ENCODE assay signal across 8 cellular contexts in genomic region chr20:31514154-31515071, GRCh38. TPM values are rescaled to one million over a fixed set of nuclear protein-coding genes. Genes with fewer than 3 reads are reported as not detected.
DNase-seq lines count a peak whose midpoint lies in the region; ATAC-seq and TF ChIP-seq lines count a peak whose summit lies in the region.

Gene HM13, plus strand, starts transcription at chr20:31514442. Its CDS starts 110 bp downstream, at chr20:31514552.

- in situ Hi-C loops in endometrial microvascular endothelial cells (cut with HindIII; ENCODE audit: inconsistent ontology term, low pct_unique_long_range_greater_than_20kb, low sequenced_read_pairs) = no loop called here

- no peaks in the 10 kb centered on the region for H3K27me3 Mint-ChIP-seq in mesothelial cell of epicardium (ENCODE audit: low read depth)

- TF ChIP-seq CTCF in mesothelial cell of epicardium (IDR thresholded peaks at IDR 0.05; ENCODE audit: unreplicated experiment) = peak; percentile 96

- H3K36me3 Mint-ChIP-seq in mesothelial cell of epicardium = no peaks in the 10 kb centered on the region

- H3K27ac Mint-ChIP-seq in mesothelial cell of epicardium = no peak within 1 kb of the TSS

- peak; percentile 85 for ATAC-seq in GM19468 (IDR thresholded peaks at IDR 0.05; ENCODE audit: extremely low read depth, unreplicated experiment)

- peak; percentile 92 for DNase-seq in COR-L47 (lab: John Stamatoyannopoulos, UW)
- peak; percentile 98 for DNase-seq in HT-29 (ENCODE audit: low spot score)
- peak; percentile 72 for DNase-seq in NOMO-1 treated with DMSO at 0.1 percent for 48 hours (lab: John Stamatoyannopoulos, UW; ENCODE audit: unreplicated experiment)
- peak; percentile 54 for DNase-seq in activated CD8-positive, alpha-beta memory T cell treated with anti-CD3 and anti-CD28 coated beads, Interleukin-2, amount 50 U/mL, for 1 hour (ENCODE audit: extremely low read depth)
- peak; percentile 90 to 93 for DNase-seq in mesothelial cell of epicardium (ENCODE audit: low spot score in 2 of 2, unreplicated experiment in 2 of 2)
- peak; percentile 80 for DNase-seq in stimulated activated CD8-positive, alpha-beta memory T cell treated with anti-CD3 and anti-CD28 coated beads, Interleukin-15, amount 100 ng/mL, for 48 hours (ENCODE audit: low read depth in 2 of 2)

- no peaks in the 10 kb centered on the region for H3K4me1 Mint-ChIP-seq in mesothelial cell of epicardium

- no peak within 1 kb of the TSS for H3K4me3 Mint-ChIP-seq in mesothelial cell of epicardium

- H3K9me3 Mint-ChIP-seq in mesothelial cell of epicardium = no peaks in the 10 kb centered on the region

RNA-seq across cellular contexts. Expression of gene HM13, which starts in this region (rescaled TPM):
- total RNA-seq in HT-29 (2014; rRNA removed; shearing (Covaris generic)) = 107 and 115 TPM in 2 replicates
- total RNA-seq in endometrial microvascular endothelial cells (ENCODE audit: inconsistent ontology term) (91.8 TPM), mesothelial cell of epicardium (140 to 143 TPM (median 140 TPM) in 3 replicates)

Comparison
In these comparisons a context has a peak if more than half of its experiments do, and no peak if none do; other contexts are left out.
1. Peak in every context shown above with its lines: DNase-seq and ATAC-seq.